Comparison of ENCODE assay signal across 24 cellular contexts in genomic region chr9:110688329-110688728, GRCh38. TPM values are rescaled to one million over a fixed set of nuclear protein-coding genes. Genes with fewer than 3 reads are reported as not detected.
"Had no signal": no experiment of that assay in that cellular context is flagged by ENCODE, and none has a peak within 500 bp of the region (broad histone marks: within the 10 kb centered on the region; RNA-seq: fewer than 3 reads in every experiment).

No MANE protein-coding gene starts in this region.

- H3K4me3 ChIP-seq: colonic mucosa, lung, smooth muscle cell, testis had no signal

- H3K27me3 Mint-ChIP-seq: activated CD4-positive, alpha-beta memory T cell treated with anti-CD3 and anti-CD28 coated beads, Interleukin-2, amount 10 ng/mL, durations not matched to agents 7 days and 5 days; central memory CD8-positive, alpha-beta T cell; natural killer cell treated with Interleukin-12 subunit alpha and Interleukin-12 subunit beta and Interleukin-15 and Interleukin-18, amount 100 ng/mL, for 72 hours had no signal

- H3K4me2 ChIP-seq: smooth muscle cell had no signal

- DNase-seq: activated CD4-positive, alpha-beta memory T cell treated with anti-CD3 and anti-CD28 coated beads, Interleukin-2, amount 10 ng/mL, durations not matched to agents 7 days and 5 days; activated CD8-positive, alpha-beta memory T cell treated with anti-CD3 and anti-CD28 coated beads, Interleukin-2, amount 50 U/mL, for 48 hours; activated gamma-delta T cell; activated naive CD8-positive, alpha-beta T cell treated with anti-CD3 and anti-CD28 coated beads, Interleukin-2, amount 50 U/mL, for 24 hours; activated T-cell treated with anti-CD3 and anti-CD28 coated beads, Interleukin-2, amount 50 U/mL, for 72 hours; aorta; colonic mucosa; endodermal cell; foreskin melanocyte; head of caudate nucleus; kidney; stimulated activated CD4-positive, alpha-beta T cell treated with anti-CD3 and anti-CD28 coated beads, Interleukin-4, amount 100 ng/mL, for 1 hour; testis had no signal

- H3K36me3 ChIP-seq: colonic mucosa had no signal

- H3K27me3 ChIP-seq: colonic mucosa, testis had no signal

- ATAC-seq: activated naive CD8-positive, alpha-beta T cell treated with anti-CD3 and anti-CD28 coated beads, Interleukin-2, amount 50 U/mL, for 24 hours; left lobe of liver; natural killer cell treated with Interleukin-12 subunit alpha and Interleukin-12 subunit beta and Interleukin-15 and Interleukin-18, amount 100 ng/mL, for 72 hours; sciatic nerve had no signal

- H3K4me3 Mint-ChIP-seq: activated CD4-positive, alpha-beta memory T cell treated with anti-CD3 and anti-CD28 coated beads, Interleukin-2, amount 10 ng/mL, durations not matched to agents 7 days and 5 days; activated naive CD8-positive, alpha-beta T cell treated with anti-CD3 and anti-CD28 coated beads, Interleukin-2, amount 50 U/mL, for 24 hours; activated T-cell treated with anti-CD3 and anti-CD28 coated beads, Interleukin-2, amount 50 U/mL, for 72 hours; central memory CD8-positive, alpha-beta T cell; endodermal cell; mesothelial cell of epicardium; natural killer cell treated with Interleukin-12 subunit alpha and Interleukin-12 subunit beta and Interleukin-15 and Interleukin-18, amount 100 ng/mL, for 72 hours; T-helper 1 cell treated with Interleukin-12 subunit alpha and Interleukin-12 subunit beta and Interleukin-4 antibody, amounts not matched to agents 30 μg/mL and 1 μg/mL, for 36 hours; type B pancreatic cell had no signal

- H3K9me3 ChIP-seq: colonic mucosa, testis had no signal

- H2AFZ ChIP-seq: parathyroid adenoma had no signal

- H3K79me2 ChIP-seq: parathyroid adenoma had no signal

- H3K9ac ChIP-seq: parathyroid adenoma had no signal

- H3K4me1 ChIP-seq: colonic mucosa, parathyroid adenoma, testis had no signal

- H3K27ac Mint-ChIP-seq: activated CD4-positive, alpha-beta memory T cell treated with anti-CD3 and anti-CD28 coated beads, Interleukin-2, amount 10 ng/mL, durations not matched to agents 7 days and 5 days; activated naive CD8-positive, alpha-beta T cell treated with anti-CD3 and anti-CD28 coated beads, Interleukin-2, amount 50 U/mL, for 24 hours; activated T-cell treated with anti-CD3 and anti-CD28 coated beads, Interleukin-2, amount 50 U/mL, for 72 hours; endodermal cell; mesothelial cell of epicardium; natural killer cell treated with Interleukin-12 subunit alpha and Interleukin-12 subunit beta and Interleukin-15 and Interleukin-18, amount 100 ng/mL, for 72 hours; T-helper 1 cell treated with Interleukin-12 subunit alpha and Interleukin-12 subunit beta and Interleukin-4 antibody, amounts not matched to agents 30 μg/mL and 1 μg/mL, for 36 hours; type B pancreatic cell had no signal

- H3K27ac ChIP-seq: colonic mucosa, parathyroid adenoma, testis had no signal

- H3K9me3 Mint-ChIP-seq: activated CD4-positive, alpha-beta memory T cell treated with anti-CD3 and anti-CD28 coated beads, Interleukin-2, amount 10 ng/mL, durations not matched to agents 7 days and 5 days; activated naive CD8-positive, alpha-beta T cell treated with anti-CD3 and anti-CD28 coated beads, Interleukin-2, amount 50 U/mL, for 24 hours; activated T-cell treated with anti-CD3 and anti-CD28 coated beads, Interleukin-2, amount 50 U/mL, for 72 hours; endodermal cell; T-helper 1 cell treated with Interleukin-12 subunit alpha and Interleukin-12 subunit beta and Interleukin-4 antibody, amounts not matched to agents 30 μg/mL and 1 μg/mL, for 36 hours had no signal

- H3K4me1 Mint-ChIP-seq: activated CD4-positive, alpha-beta memory T cell treated with anti-CD3 and anti-CD28 coated beads, Interleukin-2, amount 10 ng/mL, durations not matched to agents 7 days and 5 days; activated naive CD8-positive, alpha-beta T cell treated with anti-CD3 and anti-CD28 coated beads, Interleukin-2, amount 50 U/mL, for 24 hours; central memory CD8-positive, alpha-beta T cell; endodermal cell; mesothelial cell of epicardium had no signal

- H3K36me3 Mint-ChIP-seq: mesothelial cell of epicardium; natural killer cell treated with Interleukin-12 subunit alpha and Interleukin-12 subunit beta and Interleukin-15 and Interleukin-18, amount 100 ng/mL, for 72 hours; type B pancreatic cell had no signal

RNA-seq across cellular contexts. Expression of gene MUSK, which starts 19.7 kb away (rescaled TPM):
- total RNA-seq: activated CD4-positive, alpha-beta memory T cell treated with anti-CD3 and anti-CD28 coated beads, Interleukin-2, amount 10 ng/mL, durations not matched to agents 7 days and 5 days; activated T-cell treated with anti-CD3 and anti-CD28 coated beads, Interleukin-2, amount 50 U/mL, for 72 hours; endodermal cell; epithelial cell of proximal tubule; left lobe of liver; natural killer cell treated with Interleukin-12 subunit alpha and Interleukin-12 subunit beta and Interleukin-15 and Interleukin-18, amount 100 ng/mL, for 72 hours; smooth muscle cell had no signal
- polyA plus RNA-seq: smooth muscle cell had no signal
